28 cellular contexts compared by ENCODE assay signal in the genomic region with DNA sequence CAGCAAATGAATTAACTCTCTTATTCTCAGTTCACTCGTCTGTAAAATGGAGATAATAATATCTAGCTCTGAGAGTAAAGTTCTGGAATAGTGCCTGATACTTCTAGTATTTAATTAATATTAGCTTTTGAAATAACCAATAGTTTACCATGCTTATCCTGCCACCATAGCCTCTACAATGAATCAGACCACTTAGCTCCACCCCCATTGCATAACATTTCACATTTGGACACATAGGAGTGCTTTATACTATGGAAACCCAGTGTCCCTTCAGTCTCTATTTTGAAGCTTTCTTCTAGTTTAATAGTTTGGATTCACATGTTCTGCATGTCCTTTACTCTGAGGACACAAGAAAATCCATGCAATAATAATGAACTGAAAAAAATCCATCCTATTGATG.
"Had no signal": no experiment of that assay in that cellular context is flagged by ENCODE, and none has a peak within 500 bp of the region (broad histone marks: within the 10 kb centered on the region; RNA-seq: fewer than 3 reads in every experiment).

No MANE protein-coding gene starts in this region.

- H2AFZ ChIP-seq: parathyroid adenoma had no signal

- H3K27me3 ChIP-seq: ovary, right lobe of liver, sigmoid colon, stomach, thyroid gland, tibial nerve, upper lobe of left lung, vagina had no signal

- H3K36me3 Mint-ChIP-seq: stimulated activated effector memory CD8-positive, alpha-beta T cell treated with anti-CD3 and anti-CD28 coated beads, Interleukin-12 subunit alpha, Interleukin-12 subunit beta, amount 100 ng/mL, for 72 hours; stimulated activated naive B cell treated with anti-CD40 and anti-IgM and Interleukin-4, amounts not matched to agents 10 μg/mL and 1 μg/mL and 100 μg/mL, for 72 hours had no signal

- H3K9ac ChIP-seq: parathyroid adenoma had no signal

- DNase-seq: natural killer cell; occipital lobe; posterior cingulate gyrus; psoas muscle; right cardiac atrium; right lobe of liver; sigmoid colon; small intestine; stimulated activated CD4-positive, alpha-beta T cell treated with anti-CD3 and anti-CD28 coated beads, Interleukin-15, amount 100 ng/mL, for 24 hours; stimulated activated CD4-positive, alpha-beta T cell treated with anti-CD3 and anti-CD28 coated beads, Interleukin-2, amount 100 ng/mL, for 24 hours; stimulated activated CD4-positive, alpha-beta T cell treated with anti-CD3 and anti-CD28 coated beads, Interleukin-2, amount 100 ng/mL, for 48 hours; stimulated activated CD4-positive, alpha-beta T cell treated with anti-CD3 and anti-CD28 coated beads, Interleukin-4, amount 100 ng/mL, for 24 hours; stimulated activated naive B cell treated with anti-CD40 and anti-IgM and Interleukin-4, amounts not matched to agents 10 μg/mL and 1 μg/mL and 100 μg/mL, for 72 hours; stimulated activated naive CD4-positive, alpha-beta T cell treated with Interleukin-2 at 50 U/mL for 16 hours; thyroid gland; trophoblast cell; upper lobe of left lung had no signal

- H3K4me3 ChIP-seq: ovary, psoas muscle, right lobe of liver, sigmoid colon, stomach, thoracic aorta, thyroid gland, tibial nerve, upper lobe of left lung, vagina had no signal

- ATAC-seq: natural killer cell; psoas muscle; right cardiac atrium; right lobe of liver; stimulated activated effector memory CD8-positive, alpha-beta T cell treated with anti-CD3 and anti-CD28 coated beads, Interleukin-12 subunit alpha, Interleukin-12 subunit beta, amount 100 ng/mL, for 72 hours; stimulated activated naive B cell treated with anti-CD40 and anti-IgM and Interleukin-4, amounts not matched to agents 10 μg/mL and 1 μg/mL and 100 μg/mL, for 72 hours had no signal

- H3K36me3 ChIP-seq: ovary, right lobe of liver, sigmoid colon, stomach, thoracic aorta, thyroid gland, tibial nerve, upper lobe of left lung, vagina had no signal

- H3K27ac Mint-ChIP-seq: natural killer cell; nephron; progenitor cell of endocrine pancreas; stimulated activated effector memory CD8-positive, alpha-beta T cell treated with anti-CD3 and anti-CD28 coated beads, Interleukin-12 subunit alpha, Interleukin-12 subunit beta, amount 100 ng/mL, for 72 hours; stimulated activated naive B cell treated with anti-CD40 and anti-IgM and Interleukin-4, amounts not matched to agents 10 μg/mL and 1 μg/mL and 100 μg/mL, for 72 hours; stimulated activated naive CD8-positive, alpha-beta T cell treated with anti-CD3 and anti-CD28 coated beads, Interleukin-15, Interleukin-2, amounts not matched to agents 100 ng/mL and 50 ng/mL, for 24 hours had no signal

- H3K9me3 Mint-ChIP-seq: stimulated activated effector memory CD8-positive, alpha-beta T cell treated with anti-CD3 and anti-CD28 coated beads, Interleukin-12 subunit alpha, Interleukin-12 subunit beta, amount 100 ng/mL, for 72 hours; stimulated activated naive CD8-positive, alpha-beta T cell treated with anti-CD3 and anti-CD28 coated beads, Interleukin-15, Interleukin-2, amounts not matched to agents 100 ng/mL and 50 ng/mL, for 24 hours had no signal

- H3K9me3 ChIP-seq: ovary, psoas muscle, right lobe of liver, sigmoid colon, stomach, thoracic aorta, thyroid gland, tibial nerve, upper lobe of left lung, vagina had no signal

- H3K79me2 ChIP-seq: parathyroid adenoma had no signal

- H3K4me3 Mint-ChIP-seq: natural killer cell; nephron; neural crest cell; stimulated activated effector memory CD8-positive, alpha-beta T cell treated with anti-CD3 and anti-CD28 coated beads, Interleukin-12 subunit alpha, Interleukin-12 subunit beta, amount 100 ng/mL, for 72 hours; stimulated activated naive B cell treated with anti-CD40 and anti-IgM and Interleukin-4, amounts not matched to agents 10 μg/mL and 1 μg/mL and 100 μg/mL, for 72 hours; stimulated activated naive CD8-positive, alpha-beta T cell treated with anti-CD3 and anti-CD28 coated beads, Interleukin-15, Interleukin-2, amounts not matched to agents 100 ng/mL and 50 ng/mL, for 24 hours had no signal

- H3K27ac ChIP-seq: ovary, parathyroid adenoma, psoas muscle, right lobe of liver, sigmoid colon, stomach, thoracic aorta, thyroid gland, tibial nerve, upper lobe of left lung, vagina had no signal

- H3K27me3 Mint-ChIP-seq: progenitor cell of endocrine pancreas had no signal

- H3K4me1 Mint-ChIP-seq: natural killer cell; nephron; stimulated activated effector memory CD8-positive, alpha-beta T cell treated with anti-CD3 and anti-CD28 coated beads, Interleukin-12 subunit alpha, Interleukin-12 subunit beta, amount 100 ng/mL, for 72 hours; stimulated activated naive B cell treated with anti-CD40 and anti-IgM and Interleukin-4, amounts not matched to agents 10 μg/mL and 1 μg/mL and 100 μg/mL, for 72 hours had no signal
